In genomic region chr10:6953131-6953834, GRCh38 we compare ENCODE assay signal across 22 cellular contexts.
DNase-seq lines count a peak whose midpoint lies in the region; ATAC-seq, FAIRE-seq and TF ChIP-seq lines count a peak whose summit lies in the region.
"Had no signal": no experiment of that assay in that cellular context is flagged by ENCODE, and none has a peak within 500 bp of the region (broad histone marks: within the 10 kb centered on the region; RNA-seq: fewer than 3 reads in every experiment).

No MANE protein-coding gene starts in this region.

- H3K4me3 ChIP-seq in bronchial epithelial cell (ENCODE audit: low read depth, low read length) (no peak overlapping the region), left lung (no peak overlapping the region), small intestine (ENCODE audit: low read depth in 1 of 2, low read length in 2 of 2) (no peak overlapping the region), stomach (no peak overlapping the region)
- H3K4me3 ChIP-seq: tibial nerve had no signal

- no peak for TF ChIP-seq EP300 in stomach (IDR thresholded peaks at IDR 0.05)

- no peaks in the 10 kb centered on the region for H3K36me3 ChIP-seq in bronchial epithelial cell (ENCODE audit: control insufficient read depth, insufficient read depth, low read length)
- no peaks in the 10 kb centered on the region for H3K36me3 ChIP-seq in left lung
- no peaks in the 10 kb centered on the region for H3K36me3 ChIP-seq in small intestine (ENCODE audit: control insufficient read depth in 2 of 2, insufficient read depth in 2 of 2, low read length in 2 of 2)
- H3K36me3 ChIP-seq in stomach, result no peaks in the 10 kb centered on the region
- H3K36me3 ChIP-seq: tibial nerve had no signal

- DNase-seq in NCI-H146 (lab: John Stamatoyannopoulos, UW) (peak; percentile 82), bronchial epithelial cell (ENCODE audit: low read depth) (no peak), left lung (peak in 1 of 2 donors; percentile 39), smooth muscle cell of the brain vasculature (ENCODE audit: low read depth, low spot score) (peak; percentile 81), small intestine (no peak), stomach (no peak)
- DNase-seq: activated CD4-positive, alpha-beta T cell treated with anti-CD3 and anti-CD28 coated beads, Interleukin-2, amount 50 U/mL, for 1 hour; activated CD8-positive, alpha-beta memory T cell treated with anti-CD3 and anti-CD28 coated beads, Interleukin-2, amount 50 U/mL, for 48 hours; activated gamma-delta T cell; amniotic stem cell; effector memory CD4-positive, alpha-beta T cell; hippocampal formation; NCI-H1048; NCI-H2107; NCI-H524; SHP77 treated with DMSO at 0.1 percent for 48 hours; stimulated activated naive CD4-positive, alpha-beta T cell treated with Interleukin-2 at 50 U/mL for 16 hours; T-cell had no signal

- H3K27me3 ChIP-seq in bronchial epithelial cell (ENCODE audit: control insufficient read depth, insufficient read depth, low read length) (no peaks in the 10 kb centered on the region), left lung (no peaks in the 10 kb centered on the region), small intestine (ENCODE audit: control insufficient read depth in 2 of 2, insufficient read depth in 2 of 2, low read length in 2 of 2) (no peaks in the 10 kb centered on the region), stomach (no peaks in the 10 kb centered on the region)
- H3K27me3 ChIP-seq: tibial nerve had no signal

- WGBS in small intestine, 3 donors, result 65 to 74% (median 66%) methylated on average over 8 of the region's 8 CpGs
- WGBS in stomach, 5 donors, result 68 to 72% (median 69%) methylated on average over 8 of the region's 8 CpGs

- intact Hi-C loops in left lung (cut with DNase I), result no loop called here
- intact Hi-C loops in stomach (cut with DNase I; ENCODE audit: low total_unique reads), result no loop called here

- H3K4me1 ChIP-seq in left lung (peaks cover 0 to 4% of the 10 kb centered on the region in 2 donors), small intestine (ENCODE audit: control insufficient read depth in 2 of 2, insufficient read depth in 1 of 2, low read depth in 1 of 2, low read length in 1 of 2) (no peaks in the 10 kb centered on the region), stomach (peaks cover 0 to 5% (median 0%) of the 10 kb centered on the region in 4 donors)

- ATAC-seq in left lung (peak; percentile 65), HG03354 (IDR thresholded peaks at IDR 0.05; ENCODE audit: poor library complexity, severe bottlenecking, unreplicated experiment) (no peak)
- ATAC-seq: T-cell had no signal

- no peak overlapping the region for H3K27ac ChIP-seq in left lung
- H3K27ac ChIP-seq in small intestine (ENCODE audit: low read depth in 1 of 2, low read length in 1 of 2), result no peak overlapping the region
- H3K27ac ChIP-seq in stomach, result no peak overlapping the region
- H3K27ac ChIP-seq: KMS-11, tibial nerve had no signal

- H3K9me3 ChIP-seq in left lung (no peaks in the 10 kb centered on the region), small intestine (ENCODE audit: control insufficient read depth, low read depth) (no peaks in the 10 kb centered on the region), stomach (no peaks in the 10 kb centered on the region)
- H3K9me3 ChIP-seq: tibial nerve had no signal

- FAIRE-seq in bronchial epithelial cell (lab: Jason Lieb, UNC), result peak; percentile 52
- no peak for FAIRE-seq in small intestine (lab: Jason Lieb, UNC)
- FAIRE-seq: keratinocyte had no signal

- no peak for TF ChIP-seq POLR2A in stomach (IDR thresholded peaks at IDR 0.05)

- TF ChIP-seq CTCF in bronchial epithelial cell (IDR thresholded peaks at IDR 0.05; ENCODE audit: insufficient read depth, low read length, severe bottlenecking), result no peak
- TF ChIP-seq CTCF in left lung (IDR thresholded peaks at IDR 0.05), result no peak
- TF ChIP-seq CTCF in stomach (IDR thresholded peaks at IDR 0.05), result no peak

Comparison
In these comparisons a context has a peak if more than half of its experiments do, and no peak if none do; other contexts are left out.
1. DNase-seq: peak in NCI-H146 (single experiment) and smooth muscle cell of the brain vasculature (single experiment); none in bronchial epithelial cell (single experiment), small intestine (single experiment) and stomach (single experiment).